ENCODE assay signal across 8 cellular contexts in the genomic region with DNA sequence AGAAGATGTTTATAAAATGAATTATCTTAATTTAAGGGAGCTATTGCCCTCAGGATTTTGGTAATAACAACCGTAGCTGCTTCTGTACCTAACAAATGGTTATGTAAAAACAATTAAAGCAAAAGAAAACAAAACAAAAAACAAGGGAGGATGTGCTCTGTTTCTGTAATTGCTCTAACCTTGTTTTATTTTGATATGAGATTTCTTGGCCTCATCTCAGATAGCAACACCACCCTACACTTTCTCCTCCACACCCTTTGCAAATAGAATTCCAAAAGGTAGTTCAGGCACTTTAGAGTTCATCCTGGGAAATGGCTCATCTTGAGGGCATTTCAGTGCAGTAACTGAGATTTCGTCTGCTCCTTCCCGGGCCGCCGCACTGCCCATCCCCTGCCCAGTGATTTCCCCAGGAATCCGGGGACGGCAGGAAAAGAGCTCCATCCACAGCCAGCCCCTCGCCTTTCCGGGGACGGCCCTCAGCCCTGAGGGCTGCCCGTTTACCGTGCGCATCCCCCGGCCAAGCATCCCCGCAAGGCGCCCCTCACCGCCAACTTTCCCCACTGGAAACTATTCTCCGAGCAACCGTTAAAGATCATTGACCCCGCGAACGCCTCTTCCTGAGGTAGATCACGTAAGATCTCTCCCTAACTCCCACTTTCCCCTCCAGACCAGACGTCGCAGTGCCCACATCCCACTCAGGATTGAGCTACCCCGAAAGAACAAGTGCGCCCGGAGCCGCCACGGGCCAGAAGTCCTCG. TPM values are rescaled to one million over a fixed set of nuclear protein-coding genes. Genes with fewer than 3 reads are reported as not detected.
DNase-seq lines count a peak whose midpoint lies in the region; ATAC-seq and TF ChIP-seq lines count a peak whose summit lies in the region.

No MANE protein-coding gene starts in this region.

- peak overlapping the region in 1 of 2 experiments; percentile 98 for H3K23ac ChIP-seq in mesenchymal stem cell (ENCODE audit: low read length in 2 of 2)

- DNase-seq in EL (peak; percentile 58), MM.1S (no peak), colonic mucosa (peak; percentile 29), mesenchymal stem cell (peak; percentile 47), transverse colon (no peak), NAMALWA (ENCODE audit: low spot score) (no peak)

- H2AFZ ChIP-seq in MM.1S (ENCODE audit: low read length), result no peak overlapping the region
- no peak overlapping the region for H2AFZ ChIP-seq in mesenchymal stem cell (ENCODE audit: low read depth, low read length)

- H4K91ac ChIP-seq in mesenchymal stem cell (ENCODE audit: low read length), result no peak overlapping the region

- no peaks in the 10 kb centered on the region; the same call in 1 of the 2 replicates for H4K20me1 ChIP-seq in MM.1S (ENCODE audit: insufficient read depth, low read length)

- ATAC-seq in HG02852 (IDR thresholded peaks at IDR 0.05; ENCODE audit: unreplicated experiment) (no peak), GM19351 (IDR thresholded peaks at IDR 0.05; ENCODE audit: unreplicated experiment) (no peak)

- WGBS in mesenchymal stem cell, result under 1% methylated on average over 30 of the region's 31 CpGs
- 0 to 1% methylated on average over 5 to 31 of the region's 31 CpGs for WGBS in transverse colon (ENCODE audit: low coverage in 1 of 2), 2 donors

- H2BK15ac ChIP-seq in mesenchymal stem cell (ENCODE audit: low read depth, poor library complexity, severe bottlenecking), result peak overlapping the region; percentile 80

- peaks cover 25% of the 10 kb centered on the region for H3K4me1 ChIP-seq in MM.1S (ENCODE audit: low read length)
- peaks cover 6% of the 10 kb centered on the region for H3K4me1 ChIP-seq in colonic mucosa
- peaks cover 12% of the 10 kb centered on the region for H3K4me1 ChIP-seq in mesenchymal stem cell (ENCODE audit: control insufficient read depth, insufficient read depth, low read depth, low read length)
- peaks cover 17 to 56% (median 35%) of the 10 kb centered on the region in 4 donors for H3K4me1 ChIP-seq in transverse colon

- H3K14ac ChIP-seq in mesenchymal stem cell (ENCODE audit: low read length in 2 of 2), result peak overlapping the region in 1 of 2 experiments; percentile 90

- intact Hi-C loops in colonic mucosa (cut with DNase I) (loop anchor here (5.0 kb wide), 1 partner anchor 155 kb away; no protein-coding TSS in a partner anchor), transverse colon (cut with DNase I; ENCODE audit: low total_unique reads) (loop anchor here (5.0 kb wide), 1 partner anchor 95 kb away; no protein-coding TSS in a partner anchor)

- no peak for TF ChIP-seq CTCF in MM.1S (IDR thresholded peaks at IDR 0.05; ENCODE audit: low read length)
- TF ChIP-seq CTCF in colonic mucosa (IDR thresholded peaks at IDR 0.05), result no peak
- TF ChIP-seq CTCF in transverse colon (IDR thresholded peaks at IDR 0.05), result no peak

- H2BK120ac ChIP-seq in mesenchymal stem cell (ENCODE audit: low read depth, low read length), result peak overlapping the region; percentile 80

- H3K9ac ChIP-seq in MM.1S (ENCODE audit: low read length) (peak overlapping the region; percentile 69; the same call in 1 of the 2 replicates), colonic mucosa (ENCODE audit: low read depth in 2 of 2, low read length in 2 of 2) (peak overlapping the region; percentile 84 to 92), mesenchymal stem cell (ENCODE audit: low read length) (peak overlapping the region; percentile 93)

- no peak overlapping the region for H2BK5ac ChIP-seq in mesenchymal stem cell (ENCODE audit: low read depth, low read length, poor library complexity, severe bottlenecking)

- no peak for TF ChIP-seq EP300 in transverse colon (IDR thresholded peaks at IDR 0.05; ENCODE audit: low read depth)

- H3K79me2 ChIP-seq in MM.1S (ENCODE audit: low read length), result peaks cover 39% of the 10 kb centered on the region

- no peaks in the 10 kb centered on the region for H3K36me3 ChIP-seq in MM.1S (replicated peaks; ENCODE audit: insufficient read depth, low read length)
- no peaks in the 10 kb centered on the region for H3K36me3 ChIP-seq in colonic mucosa
- H3K36me3 ChIP-seq in mesenchymal stem cell (ENCODE audit: control insufficient read depth in 1 of 2, insufficient read depth in 2 of 2, low read depth in 1 of 2, low read length in 2 of 2), result peaks cover 0 to 4% of the 10 kb centered on the region in 2 experiments
- H3K36me3 ChIP-seq in transverse colon, result no peaks in the 10 kb centered on the region

- H3K27ac ChIP-seq in MM.1S (ENCODE audit: low read length), result no peak overlapping the region
- H3K27ac ChIP-seq in colonic mucosa, result peak overlapping the region; percentile 84
- H3K27ac ChIP-seq in mesenchymal stem cell (ENCODE audit: low read length, poor library complexity, severe bottlenecking), result no peak overlapping the region
- peak overlapping the region; percentile 92 to 100 (median 97) for H3K27ac ChIP-seq in transverse colon

- H3K4me3 ChIP-seq in MM.1S (ENCODE audit: low read length), result peak overlapping the region; percentile 63
- peak overlapping the region; percentile 89 for H3K4me3 ChIP-seq in colonic mucosa
- H3K4me3 ChIP-seq in mesenchymal stem cell (ENCODE audit: insufficient read depth in 1 of 2, low read depth in 1 of 2, low read length in 2 of 2), result peak overlapping the region; percentile 94 to 97
- H3K4me3 ChIP-seq in transverse colon, result peak overlapping the region; percentile 72 to 99 (median 88)

- H3K9me2 ChIP-seq in MM.1S (replicated peaks; ENCODE audit: insufficient read depth, low read length), result no peaks in the 10 kb centered on the region

- TF ChIP-seq POLR2A in transverse colon (IDR thresholded peaks at IDR 0.05), result peak; percentile 5

- H2BK12ac ChIP-seq in mesenchymal stem cell (ENCODE audit: low read length in 2 of 2), result peak overlapping the region in 1 of 2 experiments; percentile 71

- H3K27me3 ChIP-seq in MM.1S (replicated peaks; ENCODE audit: insufficient read depth, low read length) (peaks cover 11% of the 10 kb centered on the region; the same call in 1 of the 2 replicates), colonic mucosa (no peaks in the 10 kb centered on the region), mesenchymal stem cell (ENCODE audit: control insufficient read depth in 1 of 2, insufficient read depth in 1 of 2, low read length in 2 of 2) (no peaks in the 10 kb centered on the region), transverse colon (no peaks in the 10 kb centered on the region)

- no peak overlapping the region for H2AK5ac ChIP-seq in mesenchymal stem cell (ENCODE audit: low read length, severe bottlenecking)

- peak overlapping the region; percentile 85 to 98 for H3K18ac ChIP-seq in mesenchymal stem cell (ENCODE audit: low read depth in 1 of 2, low read length in 2 of 2)

- H3K4ac ChIP-seq in mesenchymal stem cell (ENCODE audit: low read depth in 1 of 2, low read length in 2 of 2), result peak overlapping the region in 1 of 2 experiments; percentile 99

- H4K8ac ChIP-seq in mesenchymal stem cell (ENCODE audit: low read length), result no peak overlapping the region

- H3K4me2 ChIP-seq in MM.1S (ENCODE audit: low read depth, low read length) (peak overlapping the region; percentile 62), mesenchymal stem cell (ENCODE audit: low read length, poor library complexity, severe bottlenecking) (peak overlapping the region; percentile 99)

- H3K79me1 ChIP-seq in mesenchymal stem cell (replicated peaks; ENCODE audit: low read length, poor library complexity, severe bottlenecking), result peaks cover 13% of the 10 kb centered on the region

- peaks cover 8% of the 10 kb centered on the region for H3F3A ChIP-seq in MM.1S (ENCODE audit: insufficient read depth, low read length)

- no peaks in the 10 kb centered on the region for H3K9me3 ChIP-seq in MM.1S (replicated peaks; ENCODE audit: insufficient read depth, low read length)
- H3K9me3 ChIP-seq in colonic mucosa, result no peaks in the 10 kb centered on the region
- no peaks in the 10 kb centered on the region for H3K9me3 ChIP-seq in mesenchymal stem cell (ENCODE audit: control insufficient read depth, low read length)
- H3K9me3 ChIP-seq in transverse colon, result no peaks in the 10 kb centered on the region

- in situ Hi-C loops in transverse colon (cut with MboI; ENCODE audit: low pct_ligation_motif_present in 1 of 4, low pct_unique_long_range_greater_than_20kb in 1 of 4, low sequenced_read_pairs in 3 of 4), result loop anchor here in 3 of 4 donors (10.0 to 25.0 kb wide), 2 partner anchors 147 to 155 kb away; no protein-coding TSS in a partner anchor

RNA-seq across cellular contexts. Expression of a gene that starts 1.2 kb away (rescaled TPM):
- total RNA-seq in colonic mucosa (10 to 100 TPM; 24.7 to 55.5 TPM), transverse colon (100 to 1,000 TPM in 1 of 4 donors, 10 to 100 TPM in 3; 38.5 to 114 (median 62.9) TPM)
- 47.4 TPM for polyA plus RNA-seq in mesenchymal stem cell (2013, experiment 1 of 2)
- 45.8 TPM for polyA plus RNA-seq in mesenchymal stem cell (2013, experiment 2 of 2)

RNA-seq across cellular contexts. Expression of a gene that starts 11.9 kb away (rescaled TPM):
- 10 to 100 TPM; 42.2 to 51.2 TPM for total RNA-seq in colonic mucosa
- polyA plus RNA-seq in mesenchymal stem cell (2013, experiment 1 of 2), result 42.9 TPM
- 42.6 TPM for polyA plus RNA-seq in mesenchymal stem cell (2013, experiment 2 of 2)
- 10 to 100 TPM; 25.7 to 33.7 (median 32.7) TPM for total RNA-seq in transverse colon

Comparison
In these comparisons a context has a peak if more than half of its experiments do, and no peak if none do; other contexts are left out.
1. DNase-seq: peak in EL (single experiment), colonic mucosa (single experiment) and mesenchymal stem cell (single experiment); none in MM.1S (single experiment), transverse colon (single experiment) and NAMALWA (single experiment).
2. H3K27ac ChIP-seq: peak in colonic mucosa (single experiment) and transverse colon (4 of 4); none in MM.1S (single experiment) and mesenchymal stem cell (single experiment).
3. Peak in every context shown above with its lines, with median percentiles within 50 percentile points of each other: H3K4me3 ChIP-seq and H3K9ac ChIP-seq.